Comparison of ENCODE assay signal across 8 cellular contexts in the genomic region with DNA sequence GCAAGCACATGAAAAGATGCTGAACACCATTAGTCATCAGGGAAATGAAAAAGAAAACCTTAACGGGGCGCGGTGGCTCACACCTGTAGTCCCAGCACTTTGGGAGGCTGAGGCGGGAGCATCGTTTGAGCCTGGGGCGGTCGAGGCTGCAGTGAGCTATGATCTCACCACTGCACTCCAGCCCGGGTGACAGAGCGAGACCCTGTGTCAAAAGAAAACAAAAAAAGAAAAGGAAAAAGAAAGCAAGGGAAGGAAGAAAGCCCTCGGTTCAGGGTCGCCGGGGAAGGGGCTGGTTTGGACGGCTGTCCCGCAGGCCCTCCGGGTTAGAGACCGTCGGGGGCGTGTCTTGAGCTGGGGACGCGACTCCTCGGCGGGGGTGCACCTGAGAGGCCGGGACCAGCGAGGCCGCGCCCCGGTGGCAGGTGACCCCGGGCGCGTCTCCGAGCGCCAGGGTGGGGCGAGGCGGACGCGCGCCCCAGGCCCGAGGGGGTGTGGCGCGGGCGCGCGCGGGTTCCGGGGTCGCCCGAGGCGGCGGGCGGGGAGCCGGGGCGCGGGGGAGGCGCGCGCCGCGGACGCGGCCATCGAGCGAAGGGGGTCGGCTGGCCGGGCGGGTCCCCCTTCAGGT. TPM values are rescaled to one million over a fixed set of nuclear protein-coding genes. Genes with fewer than 3 reads are reported as not detected.
DNase-seq lines count a peak whose midpoint lies in the region; ATAC-seq and TF ChIP-seq lines count a peak whose summit lies in the region.

No MANE protein-coding gene starts in this region.

- no peak overlapping the region for H3K27ac ChIP-seq in DOHH2 (ENCODE audit: low read depth, low read length)
- peak overlapping the region; percentile 60 for H3K27ac ChIP-seq in KOPT-K1 (ENCODE audit: low read depth, low read length, poor library complexity, severe bottlenecking)
- peak overlapping the region in 1 of 2 donors; percentile 38 for H3K27ac ChIP-seq in mucosa of rectum (ENCODE audit: low read depth in 2 of 2, low read length in 2 of 2)
- no peak overlapping the region for H3K27ac ChIP-seq in thyroid gland

- H3K27me3 ChIP-seq in DOHH2 (ENCODE audit: control insufficient read depth, low read length) (no peaks in the 10 kb centered on the region), mucosa of rectum (ENCODE audit: control insufficient read depth in 2 of 2, insufficient read depth in 2 of 2, low read length in 2 of 2) (no peaks in the 10 kb centered on the region), thyroid gland (no peaks in the 10 kb centered on the region)

- intact Hi-C loops in thyroid gland (cut with DNase I): no loop called here

- peaks cover 3% of the 10 kb centered on the region; the same call in 1 of the 2 replicates for H3K36me3 Mint-ChIP-seq in WTC11

- H3K4me1 ChIP-seq in DOHH2 (ENCODE audit: control insufficient read depth, low read length) (peaks cover 11% of the 10 kb centered on the region), mucosa of rectum (ENCODE audit: control insufficient read depth in 2 of 2, insufficient read depth in 2 of 2, low read length in 2 of 2) (peaks cover 5 to 6% of the 10 kb centered on the region in 2 donors), thyroid gland (peaks cover 0 to 6% of the 10 kb centered on the region in 2 donors)

- POLR2A ChIA-PET in WTC11 (lab: Charles Lee): interaction anchor here (0.6 to 0.8 kb wide), 2 partner anchors 86 to 88 kb away, joined by 3 read pairs; no protein-coding TSS in a partner anchor

- TF ChIP-seq CTCF in DOHH2 (IDR thresholded peaks at IDR 0.05; ENCODE audit: low read depth, low read length, poor library complexity, severe bottlenecking) (no peak), WTC11 (IDR thresholded peaks at IDR 0.05) (no peak), thyroid gland (IDR thresholded peaks at IDR 0.05) (no peak)

- H3F3A ChIP-seq in DOHH2 (ENCODE audit: control insufficient read depth, insufficient read depth): no peaks in the 10 kb centered on the region

- peak overlapping the region; percentile 58 for H3K4me2 ChIP-seq in DOHH2 (ENCODE audit: low read length)

- H3K27me3 Mint-ChIP-seq in WTC11 (ENCODE audit: low read depth): peaks cover 15% of the 10 kb centered on the region

- ATAC-seq in GM21619 (IDR thresholded peaks at IDR 0.05; ENCODE audit: unreplicated experiment) (peak; percentile 62), WTC11 (peak; percentile 77)

- H3K4me3 ChIP-seq in DOHH2 (ENCODE audit: low read length) (peak overlapping the region; percentile 80), mucosa of rectum (ENCODE audit: low read length in 2 of 2) (peak overlapping the region; percentile 59 to 61), thyroid gland (replicated peaks in 1 of 3) (peak overlapping the region in 1 of 3 donors; percentile 23)

- H3K9ac ChIP-seq in mucosa of rectum (ENCODE audit: low read depth in 1 of 2, low read length in 2 of 2): peak overlapping the region; percentile 43 to 47

- DNase-seq in WTC11 (ENCODE audit: low spot score) (peak; percentile 71), thyroid gland (peak; percentile 63 to 67), NCI-H1694 treated with DMSO at 0.1 percent for 48 hours (lab: John Stamatoyannopoulos, UW) (no peak)
- peak; percentile 48 for DNase-seq in effector CD8-positive, alpha-beta T cell (lab: John Stamatoyannopoulos, UW)

- H3K4me3 Mint-ChIP-seq in WTC11: peak overlapping the region; percentile 84

- H3K9me2 ChIP-seq in DOHH2 (replicated peaks; ENCODE audit: control insufficient read depth, low read length): no peaks in the 10 kb centered on the region

- H4K20me1 ChIP-seq in DOHH2 (ENCODE audit: control insufficient read depth, insufficient read depth, low read depth, low read length): no peaks in the 10 kb centered on the region

- H3K36me3 ChIP-seq in DOHH2 (ENCODE audit: control insufficient read depth, low read length) (no peaks in the 10 kb centered on the region), KOPT-K1 (ENCODE audit: insufficient read depth, low read length) (peaks cover 9% of the 10 kb centered on the region; the same call in 1 of the 2 replicates), mucosa of rectum (ENCODE audit: control insufficient read depth in 2 of 2, insufficient read depth in 2 of 2, low read length in 2 of 2) (peaks cover 0 to 6% of the 10 kb centered on the region in 2 donors), thyroid gland (no peaks in the 10 kb centered on the region)

- 9 to 27% methylated on average over 14 to 35 of the region's 65 CpGs for WGBS in thyroid gland, 2 donors

- TF ChIP-seq POLR2A in thyroid gland (IDR thresholded peaks at IDR 0.05): no peak

- no peaks in the 10 kb centered on the region for H3K4me1 Mint-ChIP-seq in WTC11

- H3K27ac Mint-ChIP-seq in WTC11: peak overlapping the region; percentile 81; the same call in 1 of the 2 replicates

- peaks cover 14% of the 10 kb centered on the region for H3K79me2 ChIP-seq in DOHH2 (ENCODE audit: control insufficient read depth, low read length)

- no peaks in the 10 kb centered on the region for H3K9me3 Mint-ChIP-seq in WTC11

- CTCF ChIA-PET in WTC11 (lab: Charles Lee): interaction anchor here (0.7 to 3.0 kb wide), 3 partner anchors 33 to 84 kb away, joined by 3 to 11 read pairs (median 3); a partner anchor contains a TSS

- H3K9me3 ChIP-seq in DOHH2 (ENCODE audit: control insufficient read depth, insufficient read depth, low read length) (no peaks in the 10 kb centered on the region), KOPT-K1 (ENCODE audit: insufficient read depth, low read length, poor library complexity, severe bottlenecking) (no peaks in the 10 kb centered on the region), mucosa of rectum (ENCODE audit: control insufficient read depth in 2 of 2, low read length in 2 of 2) (no peaks in the 10 kb centered on the region), thyroid gland (no peaks in the 10 kb centered on the region)

TF ChIP-seq in WTC11, 78 proteins besides CTCF, POLR2A, EP300 and RAD21 (continues in another document):
- TF ChIP-seq NFYB (CRISPR knock-in tag; conservative IDR thresholded peaks at IDR 0.05; ENCODE audit: low read depth) (no peak), GRHL2 (CRISPR knock-in tag; IDR thresholded peaks at IDR 0.05; ENCODE audit: insufficient replicate concordance, severe bottlenecking) (no peak), RORB (CRISPR knock-in tag; IDR thresholded peaks at IDR 0.05) (no peak), ZNF423 (CRISPR knock-in tag; IDR thresholded peaks at IDR 0.05) (no peak)
- TF ChIP-seq, protein P1, sequence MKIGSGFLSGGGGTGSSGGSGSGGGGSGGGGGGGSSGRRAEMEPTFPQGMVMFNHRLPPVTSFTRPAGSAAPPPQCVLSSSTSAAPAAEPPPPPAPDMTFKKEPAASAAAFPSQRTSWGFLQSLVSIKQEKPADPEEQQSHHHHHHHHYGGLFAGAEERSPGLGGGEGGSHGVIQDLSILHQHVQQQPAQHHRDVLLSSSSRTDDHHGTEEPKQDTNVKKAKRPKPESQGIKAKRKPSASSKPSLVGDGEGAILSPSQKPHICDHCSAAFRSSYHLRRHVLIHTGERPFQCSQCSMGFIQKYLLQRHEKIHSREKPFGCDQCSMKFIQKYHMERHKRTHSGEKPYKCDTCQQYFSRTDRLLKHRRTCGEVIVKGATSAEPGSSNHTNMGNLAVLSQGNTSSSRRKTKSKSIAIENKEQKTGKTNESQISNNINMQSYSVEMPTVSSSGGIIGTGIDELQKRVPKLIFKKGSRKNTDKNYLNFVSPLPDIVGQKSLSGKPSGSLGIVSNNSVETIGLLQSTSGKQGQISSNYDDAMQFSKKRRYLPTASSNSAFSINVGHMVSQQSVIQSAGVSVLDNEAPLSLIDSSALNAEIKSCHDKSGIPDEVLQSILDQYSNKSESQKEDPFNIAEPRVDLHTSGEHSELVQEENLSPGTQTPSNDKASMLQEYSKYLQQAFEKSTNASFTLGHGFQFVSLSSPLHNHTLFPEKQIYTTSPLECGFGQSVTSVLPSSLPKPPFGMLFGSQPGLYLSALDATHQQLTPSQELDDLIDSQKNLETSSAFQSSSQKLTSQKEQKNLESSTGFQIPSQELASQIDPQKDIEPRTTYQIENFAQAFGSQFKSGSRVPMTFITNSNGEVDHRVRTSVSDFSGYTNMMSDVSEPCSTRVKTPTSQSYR (CRISPR knock-in tag; IDR thresholded peaks at IDR 0.05): no peak
- TF ChIP-seq, protein P2, sequence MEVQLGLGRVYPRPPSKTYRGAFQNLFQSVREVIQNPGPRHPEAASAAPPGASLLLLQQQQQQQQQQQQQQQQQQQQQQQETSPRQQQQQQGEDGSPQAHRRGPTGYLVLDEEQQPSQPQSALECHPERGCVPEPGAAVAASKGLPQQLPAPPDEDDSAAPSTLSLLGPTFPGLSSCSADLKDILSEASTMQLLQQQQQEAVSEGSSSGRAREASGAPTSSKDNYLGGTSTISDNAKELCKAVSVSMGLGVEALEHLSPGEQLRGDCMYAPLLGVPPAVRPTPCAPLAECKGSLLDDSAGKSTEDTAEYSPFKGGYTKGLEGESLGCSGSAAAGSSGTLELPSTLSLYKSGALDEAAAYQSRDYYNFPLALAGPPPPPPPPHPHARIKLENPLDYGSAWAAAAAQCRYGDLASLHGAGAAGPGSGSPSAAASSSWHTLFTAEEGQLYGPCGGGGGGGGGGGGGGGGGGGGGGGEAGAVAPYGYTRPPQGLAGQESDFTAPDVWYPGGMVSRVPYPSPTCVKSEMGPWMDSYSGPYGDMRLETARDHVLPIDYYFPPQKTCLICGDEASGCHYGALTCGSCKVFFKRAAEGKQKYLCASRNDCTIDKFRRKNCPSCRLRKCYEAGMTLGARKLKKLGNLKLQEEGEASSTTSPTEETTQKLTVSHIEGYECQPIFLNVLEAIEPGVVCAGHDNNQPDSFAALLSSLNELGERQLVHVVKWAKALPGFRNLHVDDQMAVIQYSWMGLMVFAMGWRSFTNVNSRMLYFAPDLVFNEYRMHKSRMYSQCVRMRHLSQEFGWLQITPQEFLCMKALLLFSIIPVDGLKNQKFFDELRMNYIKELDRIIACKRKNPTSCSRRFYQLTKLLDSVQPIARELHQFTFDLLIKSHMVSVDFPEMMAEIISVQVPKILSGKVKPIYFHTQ (CRISPR knock-in tag; IDR thresholded peaks at IDR 0.05): no peak

RNA-seq across cellular contexts. Expression of a gene that starts 0.5 kb away (rescaled TPM):
- total RNA-seq in WTC11 (2021) (26.6 to 33.1 TPM (median 31.4 TPM) in 3 replicates), thyroid gland (10 to 100 TPM in 2 of 4 donors, 1 to 10 TPM in 2; 3.9 to 20.7 (median 14.1) TPM)

RNA-seq across cellular contexts. Expression of a gene that starts 13.7 kb away (rescaled TPM):
- total RNA-seq in WTC11 (2021) (50.2 to 51.8 TPM (median 51.1 TPM) in 3 replicates), thyroid gland (10 to 100 TPM; 39.9 to 76.3 (median 47.4) TPM)

RNA-seq across cellular contexts. Expression of a gene that starts 20.6 kb away (rescaled TPM):
- 106 to 108 TPM (median 108 TPM) in 3 replicates for total RNA-seq in WTC11 (2021)
- 10 to 100 TPM; 59.7 to 86.2 (median 78.1) TPM for total RNA-seq in thyroid gland

RNA-seq across cellular contexts. Expression of a gene that starts 21.5 kb away (rescaled TPM):
- total RNA-seq in WTC11 (2021) (46.1 to 52.1 TPM (median 50.2 TPM) in 3 replicates), thyroid gland (10 to 100 TPM; 10.2 to 18.9 (median 12.6) TPM)

RNA-seq across cellular contexts. Expression of a gene that starts 28.8 kb away (rescaled TPM):
- total RNA-seq in WTC11 (2021) (34.0 to 34.7 TPM (median 34.1 TPM) in 3 replicates), thyroid gland (10 to 100 TPM; 32.9 to 63.4 (median 41.3) TPM)
